ENCODE assay signal across 3 cellular contexts in genomic region chr12:106000376-106001104, GRCh38.
A peak's percentile ranks its signal among the peaks of the same experiment; 100 is the strongest.
TF ChIP-seq lines count a peak whose summit lies in the region.

No MANE protein-coding gene starts in this region.

TF ChIP-seq in A549, 52 proteins besides CTCF, POLR2A, EP300 and RAD21 (continued from another document):
- TF ChIP-seq HMGXB4 (CRISPR knock-in tag; IDR thresholded peaks at IDR 0.05; ENCODE audit: borderline replicate concordance) (no peak), HDAC2 (IDR thresholded peaks at IDR 0.05) (no peak), CEBPB (IDR thresholded peaks at IDR 0.05) (peak; percentile 20 to 69; a peak in 3 of 4 replicates), FOSL2 (IDR thresholded peaks at IDR 0.05) (no peak), FOSL2 (CRISPR knock-in tag; IDR thresholded peaks at IDR 0.05) (peak; percentile 36; the same call in 1 of the 2 replicates), MAX (IDR thresholded peaks at IDR 0.05) (no peak)

TF ChIP-seq in IMR-90, 13 proteins besides CTCF, POLR2A, EP300 and RAD21 (continued from another document):
- no peak for TF ChIP-seq SMC3 (IDR thresholded peaks at IDR 0.05; ENCODE audit: low read depth, low read length)
- TF ChIP-seq MXI1 (IDR thresholded peaks at IDR 0.05; ENCODE audit: borderline replicate concordance, low read depth, low read length) = no peak
- no peak for TF ChIP-seq MAZ (IDR thresholded peaks at IDR 0.05; ENCODE audit: borderline replicate concordance, low read depth, low read length)

TF ChIP-seq in WTC11, 78 proteins besides CTCF, POLR2A, EP300 and RAD21 (continued from another document):
- TF ChIP-seq ZNF281 (CRISPR knock-in tag; IDR thresholded peaks at IDR 0.05) (no peak), ZNF121 (CRISPR knock-in tag; IDR thresholded peaks at IDR 0.05) (no peak), PRDM15 (CRISPR knock-in tag; IDR thresholded peaks at IDR 0.05) (no peak), TEAD4 (CRISPR knock-in tag; IDR thresholded peaks at IDR 0.05) (no peak), GRHL2 (CRISPR knock-in tag; IDR thresholded peaks at IDR 0.05; ENCODE audit: insufficient replicate concordance, severe bottlenecking) (no peak), ZNF512 (CRISPR knock-in tag; IDR thresholded peaks at IDR 0.05; ENCODE audit: borderline replicate concordance) (no peak), STAT6 (CRISPR knock-in tag; conservative IDR thresholded peaks at IDR 0.05; ENCODE audit: low read depth) (no peak), JAZF1 (CRISPR knock-in tag; IDR thresholded peaks at IDR 0.05) (no peak), ZMAT4 (CRISPR knock-in tag; IDR thresholded peaks at IDR 0.05) (no peak), HMGXB4 (CRISPR knock-in tag; IDR thresholded peaks at IDR 0.05) (no peak), TCF7 (CRISPR knock-in tag; IDR thresholded peaks at IDR 0.05; ENCODE audit: low read depth) (no peak), TP53 (CRISPR knock-in tag; IDR thresholded peaks at IDR 0.05) (no peak)
